13 cellular contexts compared by ENCODE assay signal in the genomic region with DNA sequence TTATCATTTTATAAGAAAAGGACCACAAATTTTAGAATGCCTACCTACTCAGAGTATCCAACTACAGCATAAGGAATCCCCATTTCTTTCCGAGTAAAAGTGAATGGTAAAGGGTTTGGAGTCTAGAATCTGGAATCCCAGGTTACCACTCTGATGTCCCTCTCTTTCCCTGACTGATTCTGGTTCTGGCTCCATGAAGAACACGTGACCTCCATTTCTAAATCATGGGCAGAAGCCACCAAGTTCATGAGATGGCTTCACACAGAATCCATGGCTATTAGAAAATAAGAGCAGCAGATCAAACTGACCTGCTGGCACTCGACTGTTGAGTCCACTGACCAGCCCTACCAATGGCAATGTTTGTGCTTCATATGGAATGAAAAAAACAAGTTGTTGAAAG. TPM values are rescaled to one million over a fixed set of nuclear protein-coding genes. Genes with fewer than 3 reads are reported as not detected.
DNase-seq lines count a peak whose midpoint lies in the region; ATAC-seq and FAIRE-seq lines count a peak whose summit lies in the region.
"Had no signal": no experiment of that assay in that cellular context is flagged by ENCODE, and none has a peak within 500 bp of the region (broad histone marks: within the 10 kb centered on the region; RNA-seq: fewer than 3 reads in every experiment).

No MANE protein-coding gene starts in this region.

- H3K4me1 Mint-ChIP-seq in IgD-negative memory B cell, result peaks cover 14 to 20% (median 19%) of the 10 kb centered on the region in 3 donors

- intact Hi-C loops in right cardiac atrium (cut with DNase I), result loop anchor here in 1 of 4 donors (5.0 kb wide), 1 partner anchor 80 kb away; no protein-coding TSS in a partner anchor

- no peaks in the 10 kb centered on the region for H3K9me3 Mint-ChIP-seq in IgD-negative memory B cell

- H3K27ac ChIP-seq in SJSA1 (peak overlapping the region; percentile 26), right cardiac atrium (ENCODE audit: low read length) (peak overlapping the region; percentile 88), small intestine (ENCODE audit: low read depth in 1 of 2, low read length in 1 of 2) (peak overlapping the region; percentile 77 to 97)

- no peak overlapping the region for H3K4me3 Mint-ChIP-seq in IgD-negative memory B cell
- H3K4me3 Mint-ChIP-seq: T-helper 1 cell treated with Interleukin-12 subunit alpha and Interleukin-12 subunit beta and Interleukin-4 antibody, amounts not matched to agents 30 μg/mL and 1 μg/mL, for 36 hours had no signal

- H3K4me1 ChIP-seq in SJSA1 (replicated peaks) (peaks cover 43% of the 10 kb centered on the region), right cardiac atrium (ENCODE audit: control insufficient read depth, insufficient read depth, low read length) (peaks cover 8% of the 10 kb centered on the region), small intestine (ENCODE audit: control insufficient read depth in 2 of 2, insufficient read depth in 1 of 2, low read depth in 1 of 2, low read length in 1 of 2) (peaks cover 5 to 7% of the 10 kb centered on the region in 2 donors)

- H3K27ac Mint-ChIP-seq in IgD-negative memory B cell, result peak overlapping the region in 2 of 3 donors; percentile 24 to 40

- H3K36me3 Mint-ChIP-seq in IgD-negative memory B cell, result peaks cover 10% of the 10 kb centered on the region

- H3K4me3 ChIP-seq in SJSA1 (no peak overlapping the region), right cardiac atrium (ENCODE audit: low read length) (no peak overlapping the region), small intestine (ENCODE audit: low read depth in 1 of 2, low read length in 2 of 2) (no peak overlapping the region)

- H3K9me3 ChIP-seq in SJSA1 (replicated peaks) (no peaks in the 10 kb centered on the region), right cardiac atrium (ENCODE audit: control insufficient read depth, low read length) (no peaks in the 10 kb centered on the region), small intestine (ENCODE audit: control insufficient read depth, low read depth) (no peaks in the 10 kb centered on the region)

- H3K36me3 ChIP-seq in SJSA1 (peaks cover 23% of the 10 kb centered on the region; the same call in 1 of the 2 replicates), small intestine (ENCODE audit: control insufficient read depth in 2 of 2, insufficient read depth in 2 of 2, low read length in 2 of 2) (no peaks in the 10 kb centered on the region)

- no peaks in the 10 kb centered on the region for H3K27me3 ChIP-seq in SJSA1 (replicated peaks)
- H3K27me3 ChIP-seq in right cardiac atrium (ENCODE audit: control insufficient read depth, insufficient read depth), result no peaks in the 10 kb centered on the region
- no peaks in the 10 kb centered on the region for H3K27me3 ChIP-seq in small intestine (ENCODE audit: control insufficient read depth in 2 of 2, insufficient read depth in 2 of 2, low read length in 2 of 2)

- 73% methylated on average over 3 of the region's 3 CpGs for WGBS in right cardiac atrium
- 45 to 83% (median 60%) methylated on average over 3 of the region's 3 CpGs for WGBS in small intestine, 3 donors

- no peaks in the 10 kb centered on the region for H3K27me3 Mint-ChIP-seq in IgD-negative memory B cell

- DNase-seq in SJSA1 (ENCODE audit: low read depth in 1 of 2, low spot score in 2 of 2) (no peak), right cardiac atrium (no peak), small intestine (no peak), pons (ENCODE audit: low spot score) (no peak), NCI-H2107 (lab: John Stamatoyannopoulos, UW) (no peak)
- DNase-seq: activated CD4-positive, alpha-beta T cell treated with anti-CD3 and anti-CD28 coated beads, Interleukin-2, amount 50 U/mL, for 48 hours; activated gamma-delta T cell; kidney glomerular epithelial cell; NCI-H1694; stimulated activated CD4-positive, alpha-beta T cell treated with anti-CD3 and anti-CD28 coated beads, Interleukin-4, amount 100 ng/mL, for 1 hour had no signal

- ATAC-seq in right cardiac atrium (no peak), HG03175 (IDR thresholded peaks at IDR 0.05; ENCODE audit: unreplicated experiment) (no peak)

- no peak for FAIRE-seq in small intestine (lab: Jason Lieb, UNC)

RNA-seq across cellular contexts. Expression of a gene that starts 40.7 kb away (rescaled TPM):
- polyA plus RNA-seq in IgD-negative memory B cell (122 TPM), right cardiac atrium (144 TPM), small intestine (10 to 100 TPM; 66.0 to 73.1 (median 67.6) TPM)
- total RNA-seq in SJSA1 (2014; rRNA removed; shearing (Covaris generic)), result 200 and 218 TPM in 2 replicates
- 10 to 100 TPM; 57.6 to 71.9 (median 63.6) TPM for total RNA-seq in right cardiac atrium

Comparison
In these comparisons a context has a peak if more than half of its experiments do, and no peak if none do; other contexts are left out.
1. H3K27ac ChIP-seq: peak in every context shown above with its lines; median percentile 88 in right cardiac atrium; 87 in small intestine; 26 in SJSA1.